ENCODE assay signal across 20 cellular contexts in genomic region chr10:44749141-44749540, GRCh38.
DNase-seq lines count a peak whose midpoint lies in the region; ATAC-seq lines count a peak whose summit lies in the region.
"Had no signal": no experiment of that assay in that cellular context is flagged by ENCODE, and none has a peak within 500 bp of the region (broad histone marks: within the 10 kb centered on the region; RNA-seq: fewer than 3 reads in every experiment).

No MANE protein-coding gene starts in this region.

- H2BK12ac ChIP-seq in neuronal stem cell (ENCODE audit: low read length) = no peak overlapping the region

- H3K9me3 Mint-ChIP-seq in activated naive CD4-positive, alpha-beta T cell treated with anti-CD3 and anti-CD28 coated beads, Interleukin-2, amount 50 U/mL, for 24 hours = no peaks in the 10 kb centered on the region
- peaks cover 0 to 6% (median 0%) of the 10 kb centered on the region in 9 donors for H3K9me3 Mint-ChIP-seq in naive thymus-derived CD8-positive, alpha-beta T cell
- H3K9me3 Mint-ChIP-seq: CD4-positive, alpha-beta T cell; HFFc6 had no signal

- ATAC-seq in naive thymus-derived CD8-positive, alpha-beta T cell = no peak
- ATAC-seq in GM19035 (IDR thresholded peaks at IDR 0.05; ENCODE audit: unreplicated experiment) = no peak
- ATAC-seq: A549, HCT116 had no signal

- no peak overlapping the region for H4K8ac ChIP-seq in neuronal stem cell (ENCODE audit: low read depth, low read length)

- H3K23ac ChIP-seq in neuronal stem cell (ENCODE audit: low read depth, low read length, poor library complexity) = no peak overlapping the region

- no peak overlapping the region for H3K18ac ChIP-seq in neuronal stem cell (ENCODE audit: low read length)

- H3K27ac ChIP-seq in neuronal stem cell (replicated peaks; ENCODE audit: low read length) = no peak overlapping the region
- H3K27ac ChIP-seq: 22Rv1, A549, C4-2B, HL-60 had no signal

- peak overlapping the region; percentile 5 for H3K27ac Mint-ChIP-seq in activated naive CD4-positive, alpha-beta T cell treated with anti-CD3 and anti-CD28 coated beads, Interleukin-2, amount 50 U/mL, for 24 hours
- H3K27ac Mint-ChIP-seq in naive thymus-derived CD8-positive, alpha-beta T cell = no peak overlapping the region
- H3K27ac Mint-ChIP-seq: CD4-positive, alpha-beta T cell; HFFc6 had no signal

- no peaks in the 10 kb centered on the region for H3K36me3 Mint-ChIP-seq in activated naive CD4-positive, alpha-beta T cell treated with anti-CD3 and anti-CD28 coated beads, Interleukin-2, amount 50 U/mL, for 24 hours
- H3K36me3 Mint-ChIP-seq in naive thymus-derived CD8-positive, alpha-beta T cell = no peaks in the 10 kb centered on the region

- H3K4me3 Mint-ChIP-seq in activated naive CD4-positive, alpha-beta T cell treated with anti-CD3 and anti-CD28 coated beads, Interleukin-2, amount 50 U/mL, for 24 hours = no peak overlapping the region
- no peak overlapping the region for H3K4me3 Mint-ChIP-seq in naive thymus-derived CD8-positive, alpha-beta T cell
- H3K4me3 Mint-ChIP-seq: CD4-positive, alpha-beta T cell; HFFc6 had no signal

- H3K4me3 ChIP-seq in neuronal stem cell (ENCODE audit: low read length in 2 of 2) = no peak overlapping the region
- H3K4me3 ChIP-seq: A549 had no signal

- H2BK5ac ChIP-seq in neuronal stem cell (ENCODE audit: low read length) = no peak overlapping the region

- H3K4ac ChIP-seq in neuronal stem cell (ENCODE audit: low read length) = no peak overlapping the region

- no peak for DNase-seq in activated naive CD4-positive, alpha-beta T cell treated with Interleukin-2 at 50 U/mL for 16 hours
- peak; percentile 21 for DNase-seq in kidney glomerular epithelial cell (lab: John Stamatoyannopoulos, UW)
- no peak for DNase-seq in neuronal stem cell (ENCODE audit: low spot score)
- DNase-seq in naive thymus-derived CD8-positive, alpha-beta T cell = no peak
- DNase-seq in stimulated activated CD4-positive, alpha-beta T cell treated with anti-CD3 and anti-CD28 coated beads, Interleukin-4, amount 100 ng/mL, for 4 hours = no peak
- DNase-seq: AML-193; Caco-2; CD4-positive, alpha-beta T cell; DMS79 treated with DMSO at 0.1 percent for 48 hours; GF-D8; GOT3; H7; HFFc6 had no signal

- H3K27me3 Mint-ChIP-seq in activated naive CD4-positive, alpha-beta T cell treated with anti-CD3 and anti-CD28 coated beads, Interleukin-2, amount 50 U/mL, for 24 hours = no peaks in the 10 kb centered on the region
- peaks cover 2 to 8% (median 5%) of the 10 kb centered on the region in 5 donors for H3K27me3 Mint-ChIP-seq in naive thymus-derived CD8-positive, alpha-beta T cell
- H3K27me3 Mint-ChIP-seq: CD4-positive, alpha-beta T cell had no signal

- H3K36me3 ChIP-seq in neuronal stem cell (replicated peaks in 1 of 2; ENCODE audit: control insufficient read depth in 2 of 2, insufficient read depth in 2 of 2, low read length in 2 of 2) = no peaks in the 10 kb centered on the region

- no peaks in the 10 kb centered on the region for H3K79me1 ChIP-seq in neuronal stem cell (ENCODE audit: low read depth, low read length)

- H3K9me3 ChIP-seq in neuronal stem cell (replicated peaks in 1 of 2; ENCODE audit: control insufficient read depth in 2 of 2, insufficient read depth in 1 of 2, low read depth in 1 of 2, low read length in 2 of 2) = peaks cover 0 to 2% of the 10 kb centered on the region in 2 donors
- H3K9me3 ChIP-seq: A549, Caco-2 had no signal

- H2BK120ac ChIP-seq in neuronal stem cell (ENCODE audit: low read depth, low read length) = no peak overlapping the region

- H3K27me3 ChIP-seq in neuronal stem cell (ENCODE audit: control insufficient read depth in 3 of 3, insufficient read depth in 3 of 3, low read depth in 1 of 3, low read length in 3 of 3) = no peaks in the 10 kb centered on the region

- no peak overlapping the region for H3K9ac ChIP-seq in neuronal stem cell (ENCODE audit: low read depth, low read length, poor library complexity)

- WGBS in neuronal stem cell (ENCODE audit: extremely low coverage in 2 of 2, insufficient read length in 2 of 2, insufficient replicate concordance in 1 of 2), 2 donors = no CpG with 5 or more reads among the region's 8 CpGs

- no peaks in the 10 kb centered on the region for H3K4me1 Mint-ChIP-seq in activated naive CD4-positive, alpha-beta T cell treated with anti-CD3 and anti-CD28 coated beads, Interleukin-2, amount 50 U/mL, for 24 hours
- H3K4me1 Mint-ChIP-seq in naive thymus-derived CD8-positive, alpha-beta T cell = no peaks in the 10 kb centered on the region

- POLR2A ChIA-PET in naive thymus-derived CD8-positive, alpha-beta T cell (lab: Charles Lee) = no interaction called here

- H4K91ac ChIP-seq in neuronal stem cell (ENCODE audit: low read depth, low read length, poor library complexity) = no peak overlapping the region

- H3K14ac ChIP-seq in neuronal stem cell (ENCODE audit: low read length) = peak overlapping the region; percentile 63

- H2AK5ac ChIP-seq in neuronal stem cell (ENCODE audit: low read depth, low read length) = no peak overlapping the region

- no peak overlapping the region for H2AFZ ChIP-seq in neuronal stem cell (ENCODE audit: low read length)

- no peak overlapping the region for H2BK15ac ChIP-seq in neuronal stem cell (ENCODE audit: low read length)

- no peak overlapping the region for H3K4me2 ChIP-seq in neuronal stem cell (ENCODE audit: insufficient read depth, low read length, poor library complexity, severe bottlenecking)
- H3K4me2 ChIP-seq: A549 had no signal

- no peaks in the 10 kb centered on the region for H3K4me1 ChIP-seq in neuronal stem cell (ENCODE audit: control insufficient read depth in 2 of 2, insufficient read depth in 1 of 2, low read depth in 1 of 2, low read length in 2 of 2)
- H3K4me1 ChIP-seq: A549 had no signal
